15 cellular contexts compared by ENCODE assay signal in the genomic region with DNA sequence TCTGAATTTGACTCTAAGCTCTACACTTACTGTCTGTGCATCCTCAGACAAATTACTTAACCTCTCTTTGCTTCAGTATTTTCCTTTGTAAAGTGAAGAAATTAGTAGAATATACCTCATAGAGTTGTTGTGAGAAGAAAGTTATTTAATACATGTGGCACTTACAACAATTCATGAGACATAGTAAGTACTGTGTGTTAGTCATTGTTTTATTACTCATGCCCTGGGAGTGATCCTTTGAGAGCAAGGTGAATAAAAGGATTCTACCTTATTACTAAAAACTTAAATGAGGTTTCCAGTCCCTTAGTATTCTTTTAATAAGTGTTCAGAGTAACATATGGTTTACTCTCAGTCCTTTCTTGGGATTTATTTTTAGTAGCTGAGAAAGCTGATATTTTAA.
DNase-seq lines count a peak whose midpoint lies in the region; ATAC-seq and TF ChIP-seq lines count a peak whose summit lies in the region.
"Had no signal": no experiment of that assay in that cellular context is flagged by ENCODE, and none has a peak within 500 bp of the region (broad histone marks: within the 10 kb centered on the region; RNA-seq: fewer than 3 reads in every experiment).

No MANE protein-coding gene starts in this region.

- no peaks in the 10 kb centered on the region for H3F3A ChIP-seq in PC-3 (ENCODE audit: low read length, unreplicated experiment)

- in situ Hi-C loops in mammary epithelial cell (cut with MboI; ENCODE audit: low sequenced_read_pairs in 2 of 2) = no loop called here

- no peaks in the 10 kb centered on the region for H3K9me3 ChIP-seq in HEK293 (ENCODE audit: control insufficient read depth, insufficient read depth, low read depth, low read length)
- H3K9me3 ChIP-seq in PC-3 (ENCODE audit: low read length) = no peaks in the 10 kb centered on the region
- H3K9me3 ChIP-seq in mammary epithelial cell (replicated peaks; ENCODE audit: insufficient read depth, low read length) = no peaks in the 10 kb centered on the region

- H3K9ac ChIP-seq in PC-3 (ENCODE audit: low read length) (no peak overlapping the region), mammary epithelial cell (ENCODE audit: insufficient read depth, low read length) (no peak overlapping the region)

- no peaks in the 10 kb centered on the region for H4K20me1 ChIP-seq in PC-3 (ENCODE audit: low read length)
- no peaks in the 10 kb centered on the region for H4K20me1 ChIP-seq in mammary epithelial cell (ENCODE audit: insufficient read depth, low read length)

- no peak for TF ChIP-seq CTCF in HEK293 (tag by site-specific recombination; IDR thresholded peaks at IDR 0.05)
- TF ChIP-seq CTCF in PC-3 (conservative IDR thresholded peaks at IDR 0.05; ENCODE audit: low read depth, low read length) = no peak
- no peak for TF ChIP-seq CTCF in mammary epithelial cell (conservative IDR thresholded peaks at IDR 0.05 in 1 of 2, IDR thresholded peaks at IDR 0.05 in 1 of 2; ENCODE audit: extremely low read depth in 1 of 2, insufficient read depth in 1 of 2, low read depth in 1 of 2, low read length in 2 of 2)
- TF ChIP-seq CTCF in foreskin keratinocyte (conservative IDR thresholded peaks at IDR 0.05) = no peak

- peak; percentile 7 for DNase-seq in PC-3
- peak; percentile 49 for DNase-seq in mammary epithelial cell
- peak; percentile 33 to 60 for DNase-seq in foreskin keratinocyte
- DNase-seq: C1 segment of cervical spinal cord; CD4-positive, alpha-beta T cell; COR-L47; DMS153; GOT3; H9 had no signal

- BruUV-seq in PC-3 (replicated peaks; lab: Mats Ljungman, UMichigan) = no TSS peak
- BruUV-seq in mammary epithelial cell (replicated peaks; lab: Mats Ljungman, UMichigan) = no TSS peak

- no peak overlapping the region for H2AFZ ChIP-seq in PC-3 (ENCODE audit: low read length)
- no peak overlapping the region for H2AFZ ChIP-seq in mammary epithelial cell (ENCODE audit: low read depth, low read length)

- H3K4me2 ChIP-seq in PC-3 (ENCODE audit: low read length) = no peak overlapping the region
- no peak overlapping the region for H3K4me2 ChIP-seq in mammary epithelial cell (ENCODE audit: insufficient read depth, low read depth, low read length)

- H3K4me1 ChIP-seq in HEK293 (ENCODE audit: control insufficient read depth, insufficient read depth, low read length) (no peaks in the 10 kb centered on the region), PC-3 (ENCODE audit: insufficient read depth, low read length) (no peaks in the 10 kb centered on the region), mammary epithelial cell (ENCODE audit: insufficient read depth, low read length) (no peaks in the 10 kb centered on the region), foreskin keratinocyte (no peaks in the 10 kb centered on the region)

- POLR2A ChIA-PET in HEK293 (lab: Yijun Ruan, JAX) (no interaction called here), PC-3 (lab: Charles Lee; ENCODE audit: unreplicated experiment) (no interaction called here)

- H3K79me2 ChIP-seq in PC-3 (ENCODE audit: low read length) (no peaks in the 10 kb centered on the region), mammary epithelial cell (ENCODE audit: insufficient read depth, low read length) (no peaks in the 10 kb centered on the region)

- H3K36me3 ChIP-seq in HEK293 (ENCODE audit: control insufficient read depth in 2 of 2, insufficient read depth in 1 of 2, low read length in 2 of 2) (no peaks in the 10 kb centered on the region), PC-3 (ENCODE audit: low read depth, low read length) (no peaks in the 10 kb centered on the region), mammary epithelial cell (ENCODE audit: insufficient read depth, low read length) (no peaks in the 10 kb centered on the region)

- H3K27ac ChIP-seq in HEK293 (ENCODE audit: extremely low read depth, low read depth, low read length) = no peak overlapping the region
- no peak overlapping the region for H3K27ac ChIP-seq in PC-3 (ENCODE audit: low read length)
- H3K27ac ChIP-seq in mammary epithelial cell (ENCODE audit: insufficient read depth, low read depth, low read length) = no peak overlapping the region
- H3K27ac ChIP-seq in foreskin keratinocyte = no peak overlapping the region

- no peaks in the 10 kb centered on the region for H3K27me3 ChIP-seq in PC-3 (ENCODE audit: low read length)
- H3K27me3 ChIP-seq in mammary epithelial cell (ENCODE audit: insufficient read depth, low read length) = no peaks in the 10 kb centered on the region
- no peaks in the 10 kb centered on the region for H3K27me3 ChIP-seq in foreskin keratinocyte

- ATAC-seq in PC-3 = no peak
- ATAC-seq in foreskin keratinocyte = peak; percentile 99
- no peak for ATAC-seq in HG03439 (IDR thresholded peaks at IDR 0.05; ENCODE audit: unreplicated experiment)
- ATAC-seq in HG03442 (IDR thresholded peaks at IDR 0.05; ENCODE audit: unreplicated experiment) = no peak
- ATAC-seq in GM21576 (IDR thresholded peaks at IDR 0.05; ENCODE audit: unreplicated experiment) = no peak
- ATAC-seq: GM12878, K562 had no signal

- dilution Hi-C loops in mammary epithelial cell (cut with HindIII; ENCODE audit: low sequenced_read_pairs) = no loop called here

- intact Hi-C loops in PC-3 (cut with micrococcal nuclease) = no loop called here
- intact Hi-C loops in mammary epithelial cell (cut with micrococcal nuclease) = loop anchor here (2.0 kb wide), 1 partner anchor 24 kb away; no protein-coding TSS in a partner anchor

- H3K4me3 ChIP-seq in HEK293 (ENCODE audit: low read depth, low read length) (no peak overlapping the region), PC-3 (ENCODE audit: low read length) (no peak overlapping the region), mammary epithelial cell (replicated peaks in 1 of 3; ENCODE audit: insufficient read depth in 1 of 3, low read depth in 2 of 3, low read length in 3 of 3) (no peak overlapping the region)
- H3K4me3 ChIP-seq: GM12878, K562 had no signal

- no peaks in the 10 kb centered on the region for H3K9me2 ChIP-seq in PC-3 (replicated peaks; ENCODE audit: low read length)

- CTCF ChIA-PET in HEK293 (lab: Yijun Ruan, JAX) = no interaction called here
- CTCF ChIA-PET in PC-3 (lab: Charles Lee) = no interaction called here
- CTCF ChIA-PET in mammary epithelial cell (lab: Charles Lee; ENCODE audit: low non-redundant PET) = no interaction called here

TF ChIP-seq in HEK293, 187 proteins besides CTCF, POLR2A, EP300 and RAD21:
- TF ChIP-seq ZNF26 (tag by site-specific recombination; IDR thresholded peaks at IDR 0.05) (0 out of 2 replicates have a peak, but pooled peaks have one; percentile 34), KLF9 (tag by site-specific recombination; IDR thresholded peaks at IDR 0.05; ENCODE audit: low read depth) (no peak)
